8 cellular contexts compared by ENCODE assay signal in genomic region chr11:112784323-112785073, GRCh38.
DNase-seq lines count a peak whose midpoint lies in the region; ATAC-seq lines count a peak whose summit lies in the region.

No MANE protein-coding gene starts in this region.

- no peaks in the 10 kb centered on the region for H3K27me3 ChIP-seq in rectal smooth muscle tissue (ENCODE audit: control insufficient read depth, insufficient read depth, low read length)

- DNase-seq in Daoy (ENCODE audit: low read depth) = peak; percentile 78
- peak; percentile 12 for DNase-seq in RPMI8226
- DNase-seq in glomerular visceral epithelial cell (ENCODE audit: extremely low spot score) = peak; percentile 66
- DNase-seq in stimulated activated CD4-positive, alpha-beta T cell treated with anti-CD3 and anti-CD28 coated beads, Interleukin-2, amount 100 ng/mL, for 24 hours = no peak
- no peak for DNase-seq in activated T-cell treated with anti-CD3 and anti-CD28 coated beads, Interleukin-2, amount 50 U/mL, for 1 hour

- no peak overlapping the region for H3K9ac ChIP-seq in rectal smooth muscle tissue (ENCODE audit: low read length)

- no peak overlapping the region for H3K4me3 ChIP-seq in rectal smooth muscle tissue (ENCODE audit: low read length)

- ATAC-seq in HG02759 (IDR thresholded peaks at IDR 0.05; ENCODE audit: unreplicated experiment) = no peak
- no peak for ATAC-seq in HG02885 (IDR thresholded peaks at IDR 0.05; ENCODE audit: poor library complexity, unreplicated experiment)

- H3K4me1 ChIP-seq in rectal smooth muscle tissue (ENCODE audit: control insufficient read depth, insufficient read depth, low read length) = peaks cover 19% of the 10 kb centered on the region

- no peaks in the 10 kb centered on the region for H3K36me3 ChIP-seq in rectal smooth muscle tissue (ENCODE audit: control insufficient read depth, insufficient read depth, low read length)

- H3K27ac ChIP-seq in rectal smooth muscle tissue (ENCODE audit: low read depth, low read length) = peak overlapping the region; percentile 35

Comparison
In these comparisons a context has a peak if more than half of its experiments do, and no peak if none do; other contexts are left out.
1. DNase-seq: peak in Daoy (single experiment), RPMI8226 (single experiment) and glomerular visceral epithelial cell (single experiment); none in stimulated activated CD4-positive, alpha-beta T cell treated with anti-CD3 and anti-CD28 coated beads, Interleukin-2, amount 100 ng/mL, for 24 hours (0 of 2) and activated T-cell treated with anti-CD3 and anti-CD28 coated beads, Interleukin-2, amount 50 U/mL, for 1 hour (single experiment).